In genomic region chr17:1068356-1068755, GRCh38 we compare ENCODE assay signal across 19 cellular contexts.
"Had no signal": no experiment of that assay in that cellular context is flagged by ENCODE, and none has a peak within 500 bp of the region (broad histone marks: within the 10 kb centered on the region; RNA-seq: fewer than 3 reads in every experiment).

No MANE protein-coding gene starts in this region.

- H3K27me3 ChIP-seq: esophagus muscularis mucosa, gastrocnemius medialis, heart right ventricle, sigmoid colon, stomach, transverse colon had no signal

- H3K27ac ChIP-seq: epithelial cell of prostate, esophagus muscularis mucosa, gastrocnemius medialis, parathyroid adenoma, prostate gland, sigmoid colon, thoracic aorta, transverse colon had no signal

- H3K4me3 ChIP-seq: esophagus muscularis mucosa, gastrocnemius medialis, heart right ventricle, prostate gland, sigmoid colon, skin epidermis, stomach, thoracic aorta, transverse colon had no signal

- H3K4me1 ChIP-seq: esophagus muscularis mucosa, gastrocnemius medialis, parathyroid adenoma, prostate gland, sigmoid colon, stomach, transverse colon had no signal

- ATAC-seq: gastrocnemius medialis; stimulated activated naive B cell treated with anti-CD40 and anti-IgM and Interleukin-4, amounts not matched to agents 10 μg/mL and 1 μg/mL and 100 μg/mL, for 72 hours had no signal

- DNase-seq: effector memory CD4-positive, alpha-beta T cell; gastrocnemius medialis; heart right ventricle; islet precursor cell; mammary epithelial cell; retina; sigmoid colon; stimulated activated CD4-positive, alpha-beta T cell treated with anti-CD3 and anti-CD28 coated beads, Interleukin-2, amount 100 ng/mL, for 24 hours; stimulated activated CD4-positive, alpha-beta T cell treated with anti-CD3 and anti-CD28 coated beads, Interleukin-4, amount 100 ng/mL, for 4 hours; stimulated activated naive B cell treated with anti-CD40 and anti-IgM and Interleukin-4, amounts not matched to agents 10 μg/mL and 1 μg/mL and 100 μg/mL, for 72 hours; stomach; substantia nigra; transverse colon had no signal

- H3K9me3 ChIP-seq: esophagus muscularis mucosa, gastrocnemius medialis, prostate gland, sigmoid colon, stomach, thoracic aorta, transverse colon had no signal
